8 cellular contexts compared by ENCODE assay signal in the genomic region with DNA sequence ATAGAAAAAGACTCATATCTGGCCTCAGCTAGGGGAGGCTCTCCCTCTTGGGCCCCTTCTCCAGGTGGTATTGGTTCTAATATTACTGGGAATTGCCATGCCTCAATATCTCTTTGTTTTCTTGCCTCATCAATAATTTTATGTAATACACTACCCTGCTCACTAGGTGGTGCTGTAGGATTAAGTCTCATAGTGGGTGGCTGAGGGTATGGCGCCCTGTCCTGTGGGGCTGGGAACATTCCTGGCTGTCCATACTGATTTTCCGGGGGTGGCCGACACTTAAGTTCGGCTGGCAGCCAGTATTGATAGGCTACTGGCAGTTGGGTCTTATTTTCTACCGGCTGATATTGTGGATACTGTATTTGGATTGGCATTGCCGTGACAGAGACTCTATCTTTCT. TPM values are rescaled to one million over a fixed set of nuclear protein-coding genes. Genes with fewer than 3 reads are reported as not detected.
DNase-seq lines count a peak whose midpoint lies in the region; FAIRE-seq and TF ChIP-seq lines count a peak whose summit lies in the region.

No MANE protein-coding gene starts in this region.

- H3K4me1 Mint-ChIP-seq in CD4-positive, alpha-beta memory T cell = peaks cover 0 to 14% (median 3%) of the 10 kb centered on the region in 4 donors
- H3K4me1 Mint-ChIP-seq in H9 = peaks cover 0 to 3% of the 10 kb centered on the region in 2 experiments; a peak in 2 of 4 replicates
- H3K4me1 Mint-ChIP-seq in activated CD4-positive, alpha-beta memory T cell treated with anti-CD3 and anti-CD28 coated beads for 36 hours (ENCODE audit: low read depth) = no peaks in the 10 kb centered on the region

- H3K23me2 ChIP-seq in H9 (ENCODE audit: insufficient read length, low read depth, low read length, poor library complexity, severe bottlenecking) = no peaks in the 10 kb centered on the region

- no peak overlapping the region for H4K8ac ChIP-seq in H9 (replicated peaks; ENCODE audit: insufficient read length, low read depth, low read length)

- peak in 3 of 5 donors; percentile 9 to 20 (median 11) for DNase-seq in CD4-positive, alpha-beta memory T cell
- DNase-seq in H9 (peak; percentile 38), SKM-1 (lab: John Stamatoyannopoulos, UW; ENCODE audit: unreplicated experiment) (peak; percentile 8), keratinocyte (ENCODE audit: low read depth, low spot score) (no peak), hepatic stellate cell (ENCODE audit: low spot score) (no peak), posterior vena cava (ENCODE audit: low spot score) (no peak)
- DNase-seq in activated CD8-positive, alpha-beta memory T cell treated with anti-CD3 and anti-CD28 coated beads, Interleukin-2, amount 50 U/mL, for 48 hours = no peak
- DNase-seq in activated CD4-positive, alpha-beta memory T cell treated with anti-CD3 and anti-CD28 coated beads for 36 hours = no peak

- no peak overlapping the region for H2BK5ac ChIP-seq in H9 (ENCODE audit: insufficient read length, low read length)

- intact Hi-C loops in CD4-positive, alpha-beta memory T cell (cut with micrococcal nuclease) = no loop called here
- intact Hi-C loops in activated CD4-positive, alpha-beta memory T cell treated with anti-CD3 and anti-CD28 coated beads for 36 hours (cut with micrococcal nuclease) = no loop called here
- intact Hi-C loops in posterior vena cava (cut with DNase I) = no loop called here

- H3T11ph ChIP-seq in H9 (ENCODE audit: low read length) = no peak overlapping the region

- H3K27me3 Mint-ChIP-seq in CD4-positive, alpha-beta memory T cell = no peaks in the 10 kb centered on the region
- no peaks in the 10 kb centered on the region for H3K27me3 Mint-ChIP-seq in H9 (ENCODE audit: low read depth)
- H3K27me3 Mint-ChIP-seq in activated CD4-positive, alpha-beta memory T cell treated with anti-CD3 and anti-CD28 coated beads for 36 hours = no peaks in the 10 kb centered on the region

- FAIRE-seq in keratinocyte (lab: Jason Lieb, UNC) = no peak

- dilution Hi-C loops in keratinocyte (cut with MboI; ENCODE audit: extremely low pct_ligation_motif_present, low sequenced_read_pairs) = no loop called here

- no peak overlapping the region for H4K5ac ChIP-seq in H9 (ENCODE audit: insufficient read length, low read depth, low read length)

- H3K4me2 ChIP-seq in H9 (ENCODE audit: insufficient read depth, insufficient read length, low read length) = no peak overlapping the region
- no peak overlapping the region for H3K4me2 ChIP-seq in keratinocyte (ENCODE audit: control insufficient read depth, extremely low read depth, insufficient read depth, low read depth, low read length)

- no peak overlapping the region for H3K23ac ChIP-seq in H9 (ENCODE audit: insufficient read length, low read depth, low read length)

- no peak overlapping the region for H2BK12ac ChIP-seq in H9 (ENCODE audit: insufficient read length, low read depth, low read length)

- WGBS in H9 (ENCODE audit: extremely low coverage, insufficient read length, low lambda C conversion rate) = no CpG with 5 or more reads among the region's 6 CpGs

- no peak overlapping the region for H2BK120ac ChIP-seq in H9 (ENCODE audit: low read depth, low read length, poor library complexity, severe bottlenecking)

- H3K14ac ChIP-seq in H9 (ENCODE audit: insufficient read depth, low read length) = no peak overlapping the region

- H3K9me3 Mint-ChIP-seq in CD4-positive, alpha-beta memory T cell = peaks cover 0 to 36% (median 24%) of the 10 kb centered on the region in 8 donors
- H3K9me3 Mint-ChIP-seq in H9 = peaks cover 28% of the 10 kb centered on the region in 2 experiments
- H3K9me3 Mint-ChIP-seq in activated CD4-positive, alpha-beta memory T cell treated with anti-CD3 and anti-CD28 coated beads for 36 hours = peaks cover 27% of the 10 kb centered on the region

- no peaks in the 10 kb centered on the region for H3K27me3 ChIP-seq in CD4-positive, alpha-beta memory T cell (ENCODE audit: insufficient read depth, low read length)
- H3K27me3 ChIP-seq in H9 (ENCODE audit: insufficient read depth, low read length) (no peaks in the 10 kb centered on the region), keratinocyte (ENCODE audit: control insufficient read depth, extremely low read depth, insufficient read depth, low read length) (no peaks in the 10 kb centered on the region)

- H3K9ac ChIP-seq in H9 (ENCODE audit: extremely low read depth, insufficient read length, low read length) = no peak overlapping the region
- no peak overlapping the region for H3K9ac ChIP-seq in keratinocyte (ENCODE audit: control insufficient read depth, extremely low read depth, insufficient read depth, low read length)

- H3K36me3 Mint-ChIP-seq in CD4-positive, alpha-beta memory T cell = peaks cover 91 to 93% of the 10 kb centered on the region in 2 donors
- H3K36me3 Mint-ChIP-seq in H9 (ENCODE audit: insufficient read depth in 1 of 3, low read depth in 3 of 3) = peaks cover 85 to 100% (median 86%) of the 10 kb centered on the region in 3 experiments
- H3K36me3 Mint-ChIP-seq in activated CD4-positive, alpha-beta memory T cell treated with anti-CD3 and anti-CD28 coated beads for 36 hours = peaks cover 77% of the 10 kb centered on the region

- TF ChIP-seq CTCF in H9 (conservative IDR thresholded peaks at IDR 0.05) (peak; percentile 72), keratinocyte (optimal IDR thresholded peaks at IDR 0.05 in 1 of 3, IDR thresholded peaks at IDR 0.05 in 1 of 3, conservative IDR thresholded peaks at IDR 0.05 in 1 of 3; ENCODE audit: extremely low read depth in 1 of 3, insufficient read depth in 2 of 3, low read length in 3 of 3) (peak; percentile 43 to 56 (median 54))

- H4K20me1 ChIP-seq in H9 (ENCODE audit: control insufficient read depth, insufficient read depth, insufficient read length) (no peaks in the 10 kb centered on the region), keratinocyte (ENCODE audit: control insufficient read depth, extremely low read depth, insufficient read depth, low read length) (no peaks in the 10 kb centered on the region)

- H2AFZ ChIP-seq in H9 (ENCODE audit: low read length) (no peak overlapping the region), keratinocyte (ENCODE audit: control insufficient read depth, low read length) (no peak overlapping the region)

- H3K9me3 ChIP-seq in CD4-positive, alpha-beta memory T cell (ENCODE audit: control insufficient read depth in 1 of 2, low read length in 2 of 2) = peaks cover 0 to 8% of the 10 kb centered on the region in 2 donors
- H3K9me3 ChIP-seq in H9 (ENCODE audit: control insufficient read depth, low read depth, low read length) (peaks cover 20% of the 10 kb centered on the region), keratinocyte (ENCODE audit: control insufficient read depth, low read depth, low read length) (peaks cover 4% of the 10 kb centered on the region)

- no peak overlapping the region for H2AK5ac ChIP-seq in H9 (ENCODE audit: insufficient read length, low read length)

- H3K79me2 ChIP-seq in H9 (ENCODE audit: insufficient read depth, low read length) (no peaks in the 10 kb centered on the region), keratinocyte (ENCODE audit: control insufficient read depth, insufficient read depth, low read length) (peaks cover 2% of the 10 kb centered on the region)

- no peak overlapping the region for H3K4ac ChIP-seq in H9 (ENCODE audit: low read depth, low read length)

- H3K4me1 ChIP-seq in CD4-positive, alpha-beta memory T cell (ENCODE audit: insufficient read depth, low read length) = no peaks in the 10 kb centered on the region
- H3K4me1 ChIP-seq in H9 (ENCODE audit: insufficient read depth, low read length) (no peaks in the 10 kb centered on the region; the same call in 1 of the 2 replicates), keratinocyte (ENCODE audit: control insufficient read depth, extremely low read depth, insufficient read depth, low read length) (no peaks in the 10 kb centered on the region)

- H3K18ac ChIP-seq in H9 (ENCODE audit: insufficient read length, low read depth, low read length) = no peak overlapping the region

- H3K79me1 ChIP-seq in H9 (ENCODE audit: insufficient read depth, low read depth, low read length, poor library complexity, severe bottlenecking) = no peaks in the 10 kb centered on the region

- POLR2A ChIA-PET in CD4-positive, alpha-beta memory T cell (lab: Charles Lee; ENCODE audit: partially characterized antibody) = interaction anchor here (1.0 kb wide), 1 partner anchor 17 kb away, joined by 5 read pairs; a partner anchor contains a TSS
- POLR2A ChIA-PET in activated CD4-positive, alpha-beta memory T cell treated with anti-CD3 and anti-CD28 coated beads for 36 hours (lab: Charles Lee) = no interaction called here

- H3K27ac ChIP-seq in CD4-positive, alpha-beta memory T cell (ENCODE audit: low read depth, low read length) = no peak overlapping the region
- H3K27ac ChIP-seq in H9 (ENCODE audit: insufficient read length, low read depth, low read length) (no peak overlapping the region), keratinocyte (ENCODE audit: control insufficient read depth, insufficient read depth, low read length) (no peak overlapping the region)

- H3K27ac Mint-ChIP-seq in CD4-positive, alpha-beta memory T cell = no peak overlapping the region
- no peak overlapping the region for H3K27ac Mint-ChIP-seq in H9
- H3K27ac Mint-ChIP-seq in activated CD4-positive, alpha-beta memory T cell treated with anti-CD3 and anti-CD28 coated beads for 36 hours = no peak overlapping the region

- H2BK20ac ChIP-seq in H9 (ENCODE audit: low read depth, low read length, poor library complexity, severe bottlenecking) = no peak overlapping the region

- H2BK15ac ChIP-seq in H9 (ENCODE audit: low read depth, low read length) = no peak overlapping the region

- H3K56ac ChIP-seq in H9 (ENCODE audit: insufficient read length, low read depth, low read length) = no peak overlapping the region

- H4K91ac ChIP-seq in H9 (ENCODE audit: insufficient read length, low read depth, low read length) = no peak overlapping the region

- no peak overlapping the region for H3K4me3 ChIP-seq in CD4-positive, alpha-beta memory T cell (ENCODE audit: low read length in 2 of 2)
- no peak overlapping the region for H3K4me3 ChIP-seq in keratinocyte (ENCODE audit: control insufficient read depth in 2 of 3, extremely low read depth in 1 of 3, insufficient read depth in 2 of 3, low read depth in 1 of 3, low read length in 3 of 3)

- CTCF ChIA-PET in CD4-positive, alpha-beta memory T cell (lab: Charles Lee; ENCODE audit: partially characterized antibody) = interaction anchor here (1.3 kb wide), 1 partner anchor 10 kb away, joined by 4 read pairs; no protein-coding TSS in a partner anchor
- CTCF ChIA-PET in activated CD4-positive, alpha-beta memory T cell treated with anti-CD3 and anti-CD28 coated beads for 36 hours (lab: Charles Lee) = interaction anchor here (0.6 to 1.3 kb wide), 2 partner anchors 54 to 76 kb away, joined by 3 read pairs; no protein-coding TSS in a partner anchor

- no peaks in the 10 kb centered on the region for H3K9me1 ChIP-seq in keratinocyte (ENCODE audit: control insufficient read depth, extremely low read depth, insufficient read depth, low read length)

- no peak overlapping the region for H3K4me3 Mint-ChIP-seq in CD4-positive, alpha-beta memory T cell
- H3K4me3 Mint-ChIP-seq in H9 = no peak overlapping the region
- H3K4me3 Mint-ChIP-seq in activated CD4-positive, alpha-beta memory T cell treated with anti-CD3 and anti-CD28 coated beads for 36 hours = no peak overlapping the region

- peaks cover 68% of the 10 kb centered on the region for H3K36me3 ChIP-seq in CD4-positive, alpha-beta memory T cell (ENCODE audit: insufficient read depth, low read length)
- H3K36me3 ChIP-seq in keratinocyte (ENCODE audit: control insufficient read depth in 2 of 2, extremely low read depth in 1 of 2, insufficient read depth in 2 of 2, low read length in 2 of 2) = peaks cover 18 to 33% of the 10 kb centered on the region in 2 experiments

RNA-seq across cellular contexts. Expression of a gene that starts 9.0 kb away (rescaled TPM):
- 1 to 10 TPM; 5.6 to 8.0 TPM for total RNA-seq in CD4-positive, alpha-beta memory T cell
- polyA plus RNA-seq in CD4-positive, alpha-beta memory T cell = not detected
- 0.88 and 1.2 TPM in 2 replicates for total RNA-seq in H9 (2021)
- polyA plus RNA-seq in keratinocyte = 0.07 to 0.59 TPM (median 0.51 TPM) in 3 replicates
- not detected for polyA plus RNA-seq in keratinocyte (2011; ENCODE audit: low read depth)
- not detected in 2 replicates for polyA plus RNA-seq in keratinocyte (2011; cell fraction: cytosol; rRNA removed)
- 2.0 and 2.8 TPM in 2 replicates for polyA plus RNA-seq in keratinocyte (2011; cell fraction: nucleus; rRNA removed)
- 0.35 TPM in 1 of 2 replicates, not detected in the other for polyA plus RNA-seq in keratinocyte (2012; ENCODE audit: low replicate concordance)
- polyA minus RNA-seq in keratinocyte = 2.2 to 11.6 TPM (median 9.4 TPM) in 3 replicates
- not detected for polyA minus RNA-seq in keratinocyte (2011; cell fraction: cytosol; rRNA and poly(A)+ RNA removed)
- 7.6 and 18.7 TPM in 2 replicates for polyA minus RNA-seq in keratinocyte (2011; cell fraction: nucleus; rRNA and poly(A)+ RNA removed)
- under 1 TPM; 0.59 to 0.63 TPM for total RNA-seq in activated CD4-positive, alpha-beta memory T cell treated with anti-CD3 and anti-CD28 coated beads for 36 hours
- 1 to 10 TPM in 1 of 2 donors, under 1 TPM in 1; 0.86 to 2.2 TPM for total RNA-seq in posterior vena cava

RNA-seq across cellular contexts. Expression of a gene that starts 16.8 kb away (rescaled TPM):
- total RNA-seq in CD4-positive, alpha-beta memory T cell = 10 to 100 TPM; 88.2 to 91.2 TPM
- polyA plus RNA-seq in CD4-positive, alpha-beta memory T cell = 100 to 1,000 TPM; 314 to 366 TPM
- total RNA-seq in H9 (2021) = 252 and 266 TPM in 2 replicates
- 127 to 244 TPM (median 230 TPM) in 3 replicates for polyA plus RNA-seq in keratinocyte
- 49.2 TPM for polyA plus RNA-seq in keratinocyte (2011; ENCODE audit: low read depth)
- 176 and 226 TPM in 2 replicates for polyA plus RNA-seq in keratinocyte (2011; cell fraction: cytosol; rRNA removed)
- polyA plus RNA-seq in keratinocyte (2011; cell fraction: nucleus; rRNA removed) = 124 and 160 TPM in 2 replicates
- polyA plus RNA-seq in keratinocyte (2012; ENCODE audit: low replicate concordance) = 164 and 317 TPM in 2 replicates
- polyA minus RNA-seq in keratinocyte = 13.3 to 76.6 TPM (median 35.4 TPM) in 3 replicates
- polyA minus RNA-seq in keratinocyte (2011; cell fraction: cytosol; rRNA and poly(A)+ RNA removed) = 50.1 TPM
- 30.2 and 53.3 TPM in 2 replicates for polyA minus RNA-seq in keratinocyte (2011; cell fraction: nucleus; rRNA and poly(A)+ RNA removed)
- total RNA-seq in activated CD4-positive, alpha-beta memory T cell treated with anti-CD3 and anti-CD28 coated beads for 36 hours = 100 to 1,000 TPM; 207 to 234 TPM
- total RNA-seq in posterior vena cava = 10 to 100 TPM; 69.4 to 76.4 TPM

RNA-seq across cellular contexts. Expression of a gene that starts 21.5 kb away (rescaled TPM):
- 1 to 10 TPM; 3.9 to 5.4 TPM for total RNA-seq in CD4-positive, alpha-beta memory T cell
- polyA plus RNA-seq in CD4-positive, alpha-beta memory T cell = under 1 TPM in 1 of 2 donors, not detected in 1; 0.07 TPM
- total RNA-seq in H9 (2021) (0.55 and 0.66 TPM in 2 replicates), posterior vena cava (1 to 10 TPM; 1.3 to 1.5 TPM)
- polyA plus RNA-seq in keratinocyte = 0.24 to 0.73 TPM (median 0.68 TPM) in 3 replicates
- 1.8 TPM for polyA plus RNA-seq in keratinocyte (2011; ENCODE audit: low read depth)
- polyA plus RNA-seq in keratinocyte (2011; cell fraction: cytosol; rRNA removed) = not detected in 2 replicates
- 3.5 and 4.0 TPM in 2 replicates for polyA plus RNA-seq in keratinocyte (2011; cell fraction: nucleus; rRNA removed)
- 0.16 and 0.86 TPM in 2 replicates for polyA plus RNA-seq in keratinocyte (2012; ENCODE audit: low replicate concordance)
- 0.52 to 7.1 TPM (median 4.8 TPM) in 3 replicates for polyA minus RNA-seq in keratinocyte
- not detected for polyA minus RNA-seq in keratinocyte (2011; cell fraction: cytosol; rRNA and poly(A)+ RNA removed)
- 6.5 and 12.1 TPM in 2 replicates for polyA minus RNA-seq in keratinocyte (2011; cell fraction: nucleus; rRNA and poly(A)+ RNA removed)
- under 1 TPM; 0.56 to 0.62 TPM for total RNA-seq in activated CD4-positive, alpha-beta memory T cell treated with anti-CD3 and anti-CD28 coated beads for 36 hours

RNA-seq across cellular contexts. Expression of a gene that starts 35.1 kb away (rescaled TPM):
- 1 to 10 TPM; 4.9 to 5.1 TPM for total RNA-seq in CD4-positive, alpha-beta memory T cell
- polyA plus RNA-seq in CD4-positive, alpha-beta memory T cell = under 1 TPM; 0.33 to 0.52 TPM
- 0.83 and 0.92 TPM in 2 replicates for total RNA-seq in H9 (2021)
- polyA plus RNA-seq in keratinocyte = 0.54 to 3.1 TPM (median 2.0 TPM) in 3 replicates
- polyA plus RNA-seq in keratinocyte (2011; ENCODE audit: low read depth) = 0.77 TPM
- polyA plus RNA-seq in keratinocyte (2011; cell fraction: cytosol; rRNA removed) = 0.21 and 0.23 TPM in 2 replicates
- polyA plus RNA-seq in keratinocyte (2011; cell fraction: nucleus; rRNA removed) = 12.8 and 14.2 TPM in 2 replicates
- 0.19 and 1.9 TPM in 2 replicates for polyA plus RNA-seq in keratinocyte (2012; ENCODE audit: low replicate concordance)
- polyA minus RNA-seq in keratinocyte = 6.0 to 6.3 TPM in 2 of 3 replicates, not detected in the other
- not detected for polyA minus RNA-seq in keratinocyte (2011; cell fraction: cytosol; rRNA and poly(A)+ RNA removed)
- 7.5 and 12.3 TPM in 2 replicates for polyA minus RNA-seq in keratinocyte (2011; cell fraction: nucleus; rRNA and poly(A)+ RNA removed)
- 1 to 10 TPM in 1 of 2 experiments, under 1 TPM in 1; 0.93 to 1.3 TPM for total RNA-seq in activated CD4-positive, alpha-beta memory T cell treated with anti-CD3 and anti-CD28 coated beads for 36 hours
- total RNA-seq in posterior vena cava = 1 to 10 TPM in 1 of 2 donors, under 1 TPM in 1; 0.90 to 1.5 TPM

RNA-seq across cellular contexts. Expression of a gene that starts 46.8 kb away (rescaled TPM):
- total RNA-seq in CD4-positive, alpha-beta memory T cell = not detected
- polyA plus RNA-seq in CD4-positive, alpha-beta memory T cell = not detected
- total RNA-seq in H9 (2021) = not detected in 2 replicates
- polyA plus RNA-seq in keratinocyte = not detected in 3 replicates
- 0.09 TPM for polyA plus RNA-seq in keratinocyte (2011; ENCODE audit: low read depth)
- not detected in 2 replicates for polyA plus RNA-seq in keratinocyte (2011; cell fraction: cytosol; rRNA removed)
- polyA plus RNA-seq in keratinocyte (2011; cell fraction: nucleus; rRNA removed) = not detected in 2 replicates
- polyA plus RNA-seq in keratinocyte (2012; ENCODE audit: low replicate concordance) = not detected in 2 replicates
- polyA minus RNA-seq in keratinocyte = not detected in 3 replicates
- not detected for polyA minus RNA-seq in keratinocyte (2011; cell fraction: cytosol; rRNA and poly(A)+ RNA removed)
- polyA minus RNA-seq in keratinocyte (2011; cell fraction: nucleus; rRNA and poly(A)+ RNA removed) = not detected in 2 replicates
- total RNA-seq in activated CD4-positive, alpha-beta memory T cell treated with anti-CD3 and anti-CD28 coated beads for 36 hours = not detected
- total RNA-seq in posterior vena cava = not detected

Comparison
In these comparisons a context has a peak if more than half of its experiments do, and no peak if none do; other contexts are left out.
1. DNase-seq: peak in CD4-positive, alpha-beta memory T cell (3 of 5), H9 (single experiment) and SKM-1 (single experiment); none in keratinocyte (single experiment), hepatic stellate cell (single experiment), activated CD8-positive, alpha-beta memory T cell treated with anti-CD3 and anti-CD28 coated beads, Interleukin-2, amount 50 U/mL, for 48 hours (single experiment), activated CD4-positive, alpha-beta memory T cell treated with anti-CD3 and anti-CD28 coated beads for 36 hours (single experiment) and posterior vena cava (single experiment).